In genomic region chr18:5895886-5896740, GRCh38 we compare ENCODE assay signal across 8 cellular contexts. TPM values are rescaled to one million over a fixed set of nuclear protein-coding genes. Genes with fewer than 3 reads are reported as not detected.
A peak's percentile ranks its signal among the peaks of the same experiment; 100 is the strongest.
DNase-seq lines count a peak whose midpoint lies in the region; FAIRE-seq and TF ChIP-seq lines count a peak whose summit lies in the region.

No MANE protein-coding gene starts in this region.

- TF ChIP-seq CTCF in GM10248 (IDR thresholded peaks at IDR 0.05; ENCODE audit: control extremely low read depth, extremely low read depth, low read depth, missing control alignments) (no peak), H1 (IDR thresholded peaks at IDR 0.05; ENCODE audit: control extremely low read depth in 1 of 3, insufficient read depth in 1 of 3, low read depth in 1 of 3, low read length in 3 of 3) (no peak), uterus (IDR thresholded peaks at IDR 0.05) (no peak)

- H2AFZ ChIP-seq in H1 (ENCODE audit: low read length), result no peak overlapping the region; the same call in 1 of the 2 replicates

- peak; percentile 38 for DNase-seq in GM10248 (ENCODE audit: extremely low spot score)
- peak in 1 of 2 experiments; percentile 80 for DNase-seq in H1 (ENCODE audit: low read depth in 1 of 2, low spot score in 2 of 2)
- DNase-seq in mucosa of gallbladder (ENCODE audit: low spot score), result peak; percentile 27
- DNase-seq in uterus, result peak in 1 of 2 donors; percentile 40
- no peak for DNase-seq in HT-29 (ENCODE audit: low spot score)
- DNase-seq in SIG-M5 (lab: John Stamatoyannopoulos, UW), result no peak
- no peak for DNase-seq in AG08396 (ENCODE audit: low spot score)

- peaks cover 5% of the 10 kb centered on the region in 2 experiments for H4K20me1 ChIP-seq in H1 (replicated peaks in 1 of 2; ENCODE audit: control insufficient read depth in 1 of 2, insufficient read depth in 2 of 2, low read length in 2 of 2)

- intact Hi-C loops in uterus (cut with DNase I; ENCODE audit: low total_unique reads), result no loop called here

- H3K27ac ChIP-seq in HUES48 (ENCODE audit: low read depth, low read length), result peak overlapping the region; percentile 75
- H3K27ac ChIP-seq in H1 (ENCODE audit: low read depth, low read length), result peak overlapping the region; percentile 83
- H3K27ac ChIP-seq in uterus, result no peak overlapping the region

- H2BK120ac ChIP-seq in H1 (replicated peaks; ENCODE audit: low read depth, low read length), result no peak overlapping the region

- H4K8ac ChIP-seq in H1 (ENCODE audit: extremely low read depth, insufficient read depth, low read length), result peak overlapping the region; percentile 92; the same call in 1 of the 2 replicates

- H2BK12ac ChIP-seq in H1 (ENCODE audit: low read depth, low read length), result no peak overlapping the region

- H3K36me3 ChIP-seq in HUES48 (ENCODE audit: control insufficient read depth, insufficient read depth, low read length), result no peaks in the 10 kb centered on the region
- H3K36me3 ChIP-seq in H1 (ENCODE audit: control insufficient read depth in 2 of 4, insufficient read depth in 4 of 4, low read length in 3 of 4), result no peaks in the 10 kb centered on the region; a peak in 1 of 8 replicates
- no peaks in the 10 kb centered on the region for H3K36me3 ChIP-seq in uterus

- CTCF ChIA-PET in GM10248 (lab: Yijun Ruan, JAX) (no interaction called here), H1 (lab: Charles Lee; ENCODE audit: partially characterized antibody) (no interaction called here)

- H3K23ac ChIP-seq in H1 (ENCODE audit: insufficient read length), result no peak overlapping the region

- peak overlapping the region; percentile 27 for H3K56ac ChIP-seq in H1 (replicated peaks; ENCODE audit: insufficient read length, low read depth, low read length)

- peak overlapping the region; percentile 93 for H4K91ac ChIP-seq in H1 (replicated peaks; ENCODE audit: insufficient read length, low read length)

- no peak for TF ChIP-seq EP300 in H1 (IDR thresholded peaks at IDR 0.05; ENCODE audit: borderline replicate concordance in 1 of 2, low read depth in 2 of 2, low read length in 2 of 2)

- H2BK15ac ChIP-seq in H1 (ENCODE audit: low read length), result peak overlapping the region; percentile 76; the same call in 1 of the 2 replicates

- no peak overlapping the region for H3K14ac ChIP-seq in H1 (ENCODE audit: insufficient read length)

- whole genome bisulfite sequencing in H1 (ENCODE audit: extremely low coverage in 1 of 2, insufficient coverage in 1 of 2, insufficient read length in 1 of 2, insufficient replicate concordance in 2 of 2, low coverage in 1 of 2, low lambda C conversion rate in 2 of 2, missing lambda C conversion rate in 1 of 2), 2 experiments, result 2% methylated on average over 32 of the region's 41 CpGs; no CpG with 5 or more reads in 1 of the 2 experiments

- H2BK20ac ChIP-seq in H1 (ENCODE audit: low read length), result no peak overlapping the region

- H2BK5ac ChIP-seq in H1 (ENCODE audit: low read depth, low read length), result peak overlapping the region; percentile 61; the same call in 1 of the 2 replicates

- no peak for FAIRE-seq in H1 (lab: Jason Lieb, UNC)

- no peak overlapping the region for H2AK5ac ChIP-seq in H1 (ENCODE audit: low read depth, low read length)

- H3K4me2 ChIP-seq in H1 (ENCODE audit: insufficient read depth in 1 of 2, low read depth in 2 of 2, low read length in 2 of 2), result peak overlapping the region; percentile 73 to 93

- H3K79me2 ChIP-seq in H1 (ENCODE audit: control insufficient read depth in 1 of 2, insufficient read depth in 2 of 2, low read length in 2 of 2), result 0 out of 4 replicates have a peak, but pooled peaks cover 0 to 6% of the 10 kb centered on the region in 2 experiments

- TF ChIP-seq POLR2A in H1 (IDR thresholded peaks at IDR 0.05; ENCODE audit: control extremely low read depth in 1 of 2, low read depth in 2 of 2, low read length in 2 of 2) (no peak; a peak in 1 of 3 replicates), uterus (IDR thresholded peaks at IDR 0.05) (no peak)

- H3K23me2 ChIP-seq in H1 (ENCODE audit: low read depth, low read length), result peaks cover 13% of the 10 kb centered on the region; the same call in 1 of the 2 replicates

- no peaks in the 10 kb centered on the region for H3K79me1 ChIP-seq in H1 (ENCODE audit: low read depth, low read length)

- peak overlapping the region; percentile 84 for H3K9ac ChIP-seq in HUES48 (ENCODE audit: low read depth, low read length)
- peak overlapping the region; percentile 62 to 89 (median 83) for H3K9ac ChIP-seq in H1 (replicated peaks in 1 of 4; ENCODE audit: extremely low read depth in 1 of 4, low read depth in 3 of 4, low read length in 3 of 4)

- H3K4me3 ChIP-seq in HUES48 (ENCODE audit: low read depth, low read length) (peak overlapping the region; percentile 89), H1 (ENCODE audit: extremely low read depth in 1 of 4, insufficient read depth in 2 of 4, low read depth in 3 of 4, low read length in 4 of 4) (peak overlapping the region; percentile 57 to 80 (median 76)), uterus (peak overlapping the region; percentile 6 to 46)

- POLR2A ChIA-PET in GM10248 (lab: Yijun Ruan, JAX) (no interaction called here), H1 (lab: Charles Lee; ENCODE audit: partially characterized antibody) (interaction anchor here (0.5 to 1.3 kb wide), 8 partner anchors 9 to 204 kb away, joined by 3 to 5 read pairs (median 4); no protein-coding TSS in a partner anchor)

- TF ChIP-seq RAD21 in H1 (IDR thresholded peaks at IDR 0.05 in 1 of 2, conservative IDR thresholded peaks at IDR 0.05 in 1 of 2; ENCODE audit: low read depth in 2 of 2, low read length in 2 of 2), result no peak; a peak in 1 of 4 replicates

- H3K9me3 ChIP-seq in HUES48 (ENCODE audit: control insufficient read depth, insufficient read depth, low read length) (no peaks in the 10 kb centered on the region), H1 (ENCODE audit: insufficient read depth in 2 of 2, low read depth in 1 of 2, low read length in 1 of 2) (no peaks in the 10 kb centered on the region), uterus (no peaks in the 10 kb centered on the region)

- H3K4ac ChIP-seq in H1 (replicated peaks; ENCODE audit: insufficient read length, low read depth, low read length), result no peak overlapping the region

- H3K27me3 ChIP-seq in HUES48 (ENCODE audit: control insufficient read depth, insufficient read depth, low read length) (peaks cover 52% of the 10 kb centered on the region), H1 (replicated peaks in 1 of 4; ENCODE audit: control insufficient read depth in 3 of 4, extremely low read depth in 1 of 4, insufficient read depth in 3 of 4, low read length in 3 of 4) (peaks cover 2 to 14% (median 11%) of the 10 kb centered on the region in 4 experiments), uterus (peaks cover 4 to 28% of the 10 kb centered on the region in 2 donors)

- peak overlapping the region; percentile 88 for H3K18ac ChIP-seq in H1 (ENCODE audit: extremely low read depth, low read length)

- H3K4me1 ChIP-seq in HUES48 (ENCODE audit: control insufficient read depth, insufficient read depth, low read length) (peaks cover 36% of the 10 kb centered on the region), H1 (replicated peaks in 1 of 4; ENCODE audit: control insufficient read depth in 3 of 4, insufficient read depth in 4 of 4, low read length in 3 of 4) (peaks cover 0 to 21% (median 9%) of the 10 kb centered on the region in 4 experiments; a peak in 6 of 7 replicates), uterus (peaks cover 0 to 2% of the 10 kb centered on the region in 2 donors)

- peak overlapping the region; percentile 50 for H4K5ac ChIP-seq in H1 (ENCODE audit: insufficient read length, low read depth, low read length)

TF ChIP-seq in H1, 55 proteins besides CTCF, POLR2A, EP300 and RAD21 (continues in another document):
- TF ChIP-seq TAF1 (IDR thresholded peaks at IDR 0.05; ENCODE audit: low read depth, low read length), result peak; percentile 80
- TF ChIP-seq TAF7 (optimal IDR thresholded peaks at IDR 0.05; ENCODE audit: borderline replicate concordance, low read depth, low read length), result peak; percentile 49
- TF ChIP-seq ASH2L (IDR thresholded peaks at IDR 0.05; ENCODE audit: low read length), result peak; percentile 94
- 0 out of 2 replicates have a peak, but pooled peaks have one; percentile 53 for TF ChIP-seq E2F6 (IDR thresholded peaks at IDR 0.05)
- TF ChIP-seq PHF8 (conservative IDR thresholded peaks at IDR 0.05; ENCODE audit: low read depth, low read length), result peak; percentile 56
- TF ChIP-seq KDM4A (IDR thresholded peaks at IDR 0.05; ENCODE audit: low read depth, low read length, severe bottlenecking), result peak; percentile 94
- peak in 1 of 2 experiments; percentile 33; a peak in 1 of 4 replicates for TF ChIP-seq HDAC2 (IDR thresholded peaks at IDR 0.05; ENCODE audit: borderline replicate concordance in 1 of 2, low read depth in 2 of 2, low read length in 2 of 2)
- no peak for TF ChIP-seq RNF2 (IDR thresholded peaks at IDR 0.05; ENCODE audit: borderline replicate concordance, low read depth, low read length, missing control alignments, poor library complexity, severe bottlenecking)
- TF ChIP-seq CREB1 (IDR thresholded peaks at IDR 0.05), result no peak
- no peak for TF ChIP-seq CEBPB (IDR thresholded peaks at IDR 0.05; ENCODE audit: low read depth, low read length)
- TF ChIP-seq POLR2AphosphoS5 (IDR thresholded peaks at IDR 0.05; ENCODE audit: low read depth, low read length), result peak; percentile 76; the same call in 1 of the 2 replicates
- TF ChIP-seq MAX (IDR thresholded peaks at IDR 0.05), result peak; percentile 82
- TF ChIP-seq HDAC6 (IDR thresholded peaks at IDR 0.05; ENCODE audit: low read depth, low read length), result no peak

RNA-seq across cellular contexts. Expression of gene TMEM200C, which starts 0.8 kb away (rescaled TPM):
- total RNA-seq in H1 (2021; fragmentation: NEBNext Ultra II Directional; extraction: Animal tissue kit (Norgen Biotek cat#: 25700)), result 8.3 and 9.6 TPM in 2 replicates
- 3.4 and 4.2 TPM in 2 replicates for polyA plus RNA-seq in H1 (2011; rRNA removed)
- 3.3 TPM for polyA plus RNA-seq in H1 (2011; cell fraction: cytosol; rRNA removed)
- 7.5 TPM for polyA plus RNA-seq in H1 (2011; cell fraction: nucleus; rRNA removed)
- 2.1 to 4.8 TPM (median 4.5 TPM) in 4 replicates for polyA plus RNA-seq in H1 (2012, experiment 1 of 2)
- 2.1 TPM for polyA plus RNA-seq in H1 (2012, experiment 2 of 2)
- polyA plus RNA-seq in H1 (2013, experiment 1 of 2), result 4.1 TPM
- polyA plus RNA-seq in H1 (2013, experiment 2 of 2), result 4.0 TPM
- polyA minus RNA-seq in H1 (2011; rRNA and poly(A)+ RNA removed), result 2.8 and 2.9 TPM in 2 replicates
- polyA minus RNA-seq in H1 (2011; cell fraction: cytosol; rRNA and poly(A)+ RNA removed), result 5.8 TPM
- 16.9 TPM for polyA minus RNA-seq in H1 (2011; cell fraction: nucleus; rRNA and poly(A)+ RNA removed)
- total RNA-seq in mucosa of gallbladder, result 6.1 TPM
- 1 to 10 TPM in 1 of 4 donors, under 1 TPM in 1, not detected in 2; 0.69 to 1.6 TPM for total RNA-seq in uterus
- not detected in 2 replicates for total RNA-seq in HT-29 (2014; rRNA removed; shearing (Covaris generic))

Comparison
In these comparisons a context has a peak if more than half of its experiments do, and no peak if none do; other contexts are left out.
1. DNase-seq: peak in GM10248 (single experiment) and mucosa of gallbladder (single experiment); none in HT-29 (single experiment), SIG-M5 (single experiment) and AG08396 (single experiment).
2. H3K27ac ChIP-seq: peak in HUES48 (single experiment) and H1 (single experiment); none in uterus (0 of 2).
3. H3K4me3 ChIP-seq: peak in every context shown above with its lines; median percentile 89 in HUES48; 76 in H1; 26 in uterus.